8 cellular contexts compared by ENCODE assay signal in genomic region chr20:44495257-44495656, GRCh38. TPM values are rescaled to one million over a fixed set of nuclear protein-coding genes. Genes with fewer than 3 reads are reported as not detected.
A peak's percentile ranks its signal among the peaks of the same experiment; 100 is the strongest.
DNase-seq lines count a peak whose midpoint lies in the region; ATAC-seq and TF ChIP-seq lines count a peak whose summit lies in the region.

No MANE protein-coding gene starts in this region.

- peak; percentile 42 for ATAC-seq in activated CD4-positive, alpha-beta T cell treated with anti-CD3 and anti-CD28 coated beads for 36 hours
- ATAC-seq in activated T-helper 17 cell treated with anti-CD3 and anti-CD28 coated beads, Interleukin-2, amount 50 U/mL, for 72 hours (replicated peaks), result peak; percentile 34
- no peak for ATAC-seq in GM18858 (IDR thresholded peaks at IDR 0.05; ENCODE audit: unreplicated experiment)

- DNase-seq in activated CD4-positive, alpha-beta T cell treated with anti-CD3 and anti-CD28 coated beads for 36 hours, result no peak
- DNase-seq in activated CD4-positive, alpha-beta T cell treated with anti-CD3 and anti-CD28 coated beads, Interleukin-2, amount 50 U/mL, for 4 hours, result no peak
- DNase-seq in iris pigment epithelial cell (ENCODE audit: low read depth) (peak; percentile 95), type B pancreatic cell (ENCODE audit: extremely low spot score, unreplicated experiment) (no peak), anterior cingulate cortex (lab: John Stamatoyannopoulos, UW) (no peak), middle frontal gyrus (ENCODE audit: extremely low spot score, low spot score) (no peak)

- POLR2A ChIA-PET in activated CD4-positive, alpha-beta T cell treated with anti-CD3 and anti-CD28 coated beads for 36 hours (lab: Charles Lee), result no interaction called here

- no peaks in the 10 kb centered on the region for H3K9me3 Mint-ChIP-seq in activated CD4-positive, alpha-beta T cell treated with anti-CD3 and anti-CD28 coated beads for 36 hours (ENCODE audit: low read depth)
- H3K9me3 Mint-ChIP-seq in activated T-helper 17 cell treated with anti-CD3 and anti-CD28 coated beads, Interleukin-2, amount 50 U/mL, for 72 hours, result no peaks in the 10 kb centered on the region
- no peaks in the 10 kb centered on the region for H3K9me3 Mint-ChIP-seq in type B pancreatic cell

- peaks cover 52% of the 10 kb centered on the region for H3K4me1 Mint-ChIP-seq in activated CD4-positive, alpha-beta T cell treated with anti-CD3 and anti-CD28 coated beads for 36 hours
- H3K4me1 Mint-ChIP-seq in activated T-helper 17 cell treated with anti-CD3 and anti-CD28 coated beads, Interleukin-2, amount 50 U/mL, for 72 hours, result peaks cover 52% of the 10 kb centered on the region
- H3K4me1 Mint-ChIP-seq in type B pancreatic cell (ENCODE audit: unreplicated experiment), result no peaks in the 10 kb centered on the region

- no peak overlapping the region for H3K4me3 Mint-ChIP-seq in activated CD4-positive, alpha-beta T cell treated with anti-CD3 and anti-CD28 coated beads for 36 hours
- H3K4me3 Mint-ChIP-seq in activated T-helper 17 cell treated with anti-CD3 and anti-CD28 coated beads, Interleukin-2, amount 50 U/mL, for 72 hours, result peak overlapping the region; percentile 70
- H3K4me3 Mint-ChIP-seq in type B pancreatic cell, result no peak overlapping the region

- peak overlapping the region; percentile 78 for H3K27ac Mint-ChIP-seq in activated CD4-positive, alpha-beta T cell treated with anti-CD3 and anti-CD28 coated beads for 36 hours
- peak overlapping the region; percentile 94 for H3K27ac Mint-ChIP-seq in activated T-helper 17 cell treated with anti-CD3 and anti-CD28 coated beads, Interleukin-2, amount 50 U/mL, for 72 hours
- peak overlapping the region; percentile 78 for H3K27ac Mint-ChIP-seq in type B pancreatic cell

- TF ChIP-seq CTCF in type B pancreatic cell (conservative IDR thresholded peaks at IDR 0.05), result no peak

- no peaks in the 10 kb centered on the region for H3K27me3 Mint-ChIP-seq in activated CD4-positive, alpha-beta T cell treated with anti-CD3 and anti-CD28 coated beads for 36 hours
- no peaks in the 10 kb centered on the region for H3K27me3 Mint-ChIP-seq in activated T-helper 17 cell treated with anti-CD3 and anti-CD28 coated beads, Interleukin-2, amount 50 U/mL, for 72 hours
- no peaks in the 10 kb centered on the region for H3K27me3 Mint-ChIP-seq in type B pancreatic cell

- CTCF ChIA-PET in activated CD4-positive, alpha-beta T cell treated with anti-CD3 and anti-CD28 coated beads for 36 hours (lab: Charles Lee), result interaction anchor here (0.6 kb wide), 1 partner anchor 139 kb away, joined by 3 read pairs; no protein-coding TSS in a partner anchor

- intact Hi-C loops in activated CD4-positive, alpha-beta T cell treated with anti-CD3 and anti-CD28 coated beads for 36 hours (cut with DNase I, micrococcal nuclease), result loop anchor here (1.0 to 10.0 kb wide), 4 partner anchors 27 to 1260 kb away; partner anchors contain the start of gene SERINC3 (in 1 of the 2)

- H3K36me3 Mint-ChIP-seq in activated CD4-positive, alpha-beta T cell treated with anti-CD3 and anti-CD28 coated beads for 36 hours (ENCODE audit: low read depth), result peaks cover 55% of the 10 kb centered on the region
- peaks cover 100% of the 10 kb centered on the region for H3K36me3 Mint-ChIP-seq in activated T-helper 17 cell treated with anti-CD3 and anti-CD28 coated beads, Interleukin-2, amount 50 U/mL, for 72 hours (ENCODE audit: low read depth)
- peaks cover 32% of the 10 kb centered on the region for H3K36me3 Mint-ChIP-seq in type B pancreatic cell

RNA-seq across cellular contexts. Expression of gene TTPAL, which starts 19.6 kb away (rescaled TPM):
- total RNA-seq in activated CD4-positive, alpha-beta T cell treated with anti-CD3 and anti-CD28 coated beads for 36 hours, result 10 to 100 TPM; 18.3 to 21.5 TPM
- 10 to 100 TPM; 15.5 to 23.0 TPM for total RNA-seq in activated T-helper 17 cell treated with anti-CD3 and anti-CD28 coated beads, Interleukin-2, amount 50 U/mL, for 72 hours
- 20.8 and 21.5 TPM in 2 replicates for total RNA-seq in type B pancreatic cell (ENCODE audit: low replicate concordance)

RNA-seq across cellular contexts. Expression of gene SERINC3, which starts 26.6 kb away (rescaled TPM):
- 10 to 100 TPM; 51.9 to 58.5 TPM for total RNA-seq in activated CD4-positive, alpha-beta T cell treated with anti-CD3 and anti-CD28 coated beads for 36 hours
- total RNA-seq in activated T-helper 17 cell treated with anti-CD3 and anti-CD28 coated beads, Interleukin-2, amount 50 U/mL, for 72 hours, result 10 to 100 TPM; 68.7 to 86.8 TPM
- total RNA-seq in type B pancreatic cell (ENCODE audit: low replicate concordance), result 47.1 and 65.6 TPM in 2 replicates
